In the genomic region with DNA sequence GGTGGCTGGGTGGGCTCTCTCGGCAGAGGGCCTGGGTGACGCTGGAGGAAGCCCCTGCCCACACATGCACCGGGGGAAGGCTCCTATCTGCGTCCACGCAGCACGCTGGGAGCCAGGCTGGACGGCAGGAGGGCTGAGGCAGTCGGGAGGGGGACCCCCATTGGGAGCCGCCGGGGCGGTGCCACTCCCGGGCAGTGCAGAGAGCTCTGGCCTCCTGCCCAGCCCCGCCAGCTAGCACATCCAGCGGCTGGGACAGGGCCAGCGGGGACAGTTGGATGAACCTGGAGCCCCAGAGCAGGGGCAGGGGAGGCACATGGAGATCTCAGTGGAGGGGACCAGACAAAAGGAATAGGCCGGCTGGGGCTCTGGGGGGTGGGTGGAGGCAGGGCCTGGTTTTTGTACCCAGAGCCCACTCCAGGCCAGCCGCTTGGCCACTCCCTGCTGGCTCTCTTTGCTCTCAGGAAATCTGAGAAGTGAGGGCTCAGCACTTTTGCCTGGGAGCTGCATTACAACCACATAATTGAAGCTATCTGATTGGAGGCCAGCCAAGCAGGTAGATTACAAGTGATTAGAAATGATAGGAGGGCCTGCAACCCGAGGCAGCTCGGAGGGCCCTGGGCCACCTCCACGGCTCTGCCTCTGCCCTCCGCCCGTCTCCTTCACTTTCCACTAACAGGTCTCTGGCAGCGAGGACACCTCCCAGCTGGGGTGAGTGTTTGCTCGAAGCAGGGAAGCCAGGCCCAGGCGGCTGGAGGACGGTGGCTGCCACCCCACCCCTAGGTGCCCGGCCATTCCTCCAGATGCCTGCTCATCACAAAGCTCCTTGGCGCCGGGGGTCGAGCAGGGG, we compare ENCODE assay signal across 12 cellular contexts. TPM values are rescaled to one million over a fixed set of nuclear protein-coding genes. Genes with fewer than 3 reads are reported as not detected.
DNase-seq lines count a peak whose midpoint lies in the region; ATAC-seq and TF ChIP-seq lines count a peak whose summit lies in the region.
"Had no signal": no experiment of that assay in that cellular context is flagged by ENCODE, and none has a peak within 500 bp of the region (broad histone marks: within the 10 kb centered on the region; RNA-seq: fewer than 3 reads in every experiment).

No MANE protein-coding gene starts in this region.

- ATAC-seq in GM18907 (IDR thresholded peaks at IDR 0.05; ENCODE audit: unreplicated experiment), result no peak
- ATAC-seq in HG03432 (IDR thresholded peaks at IDR 0.05; ENCODE audit: unreplicated experiment), result no peak
- no peak for ATAC-seq in activated T-cell treated with anti-CD3 and anti-CD28 coated beads, Interleukin-2, amount 50 U/mL, for 72 hours (replicated peaks in 1 of 2)
- ATAC-seq in naive thymus-derived CD8-positive, alpha-beta T cell, result no peak
- ATAC-seq: activated CD8-positive, alpha-beta T cell treated with anti-CD3 and anti-CD28 coated beads for 36 hours had no signal

- no peak overlapping the region for H3K27ac ChIP-seq in endodermal cell (ENCODE audit: low read depth, low read length)

- 80 to 82% methylated on average over 13 to 30 of the region's 30 CpGs for WGBS in endodermal cell (ENCODE audit: insufficient coverage in 1 of 2, insufficient read length in 1 of 2), 2 experiments

- H3K4me3 ChIP-seq in H7 (ENCODE audit: insufficient read depth, low read depth, low read length) (no peak overlapping the region), endodermal cell (ENCODE audit: low read length) (no peak overlapping the region)

- peaks cover 2% of the 10 kb centered on the region for H3K4me1 Mint-ChIP-seq in endodermal cell
- H3K4me1 Mint-ChIP-seq in activated T-cell treated with anti-CD3 and anti-CD28 coated beads, Interleukin-2, amount 50 U/mL, for 72 hours (ENCODE audit: low read depth), result no peaks in the 10 kb centered on the region
- no peaks in the 10 kb centered on the region for H3K4me1 Mint-ChIP-seq in naive thymus-derived CD8-positive, alpha-beta T cell

- H3K9me3 Mint-ChIP-seq in endodermal cell, result no peaks in the 10 kb centered on the region
- no peaks in the 10 kb centered on the region for H3K9me3 Mint-ChIP-seq in activated T-cell treated with anti-CD3 and anti-CD28 coated beads, Interleukin-2, amount 50 U/mL, for 72 hours
- H3K9me3 Mint-ChIP-seq in naive thymus-derived CD8-positive, alpha-beta T cell, result no peaks in the 10 kb centered on the region
- H3K9me3 Mint-ChIP-seq: activated CD8-positive, alpha-beta T cell treated with anti-CD3 and anti-CD28 coated beads for 36 hours; dendritic cell treated with granulocyte-macrophage colony-stimulating factor and Interleukin-4, amounts not matched to agents 40 ng/mL and 50 ng/mL, for 4 days had no signal

- no peaks in the 10 kb centered on the region for H3K36me3 Mint-ChIP-seq in endodermal cell (ENCODE audit: low read depth)
- H3K36me3 Mint-ChIP-seq in activated T-cell treated with anti-CD3 and anti-CD28 coated beads, Interleukin-2, amount 50 U/mL, for 72 hours (ENCODE audit: insufficient read depth in 2 of 2), result no peaks in the 10 kb centered on the region
- H3K36me3 Mint-ChIP-seq in naive thymus-derived CD8-positive, alpha-beta T cell, result no peaks in the 10 kb centered on the region

- POLR2A ChIA-PET in naive thymus-derived CD8-positive, alpha-beta T cell (lab: Charles Lee), result no interaction called here

- no peak overlapping the region for H3K9ac ChIP-seq in endodermal cell (ENCODE audit: extremely low read depth, low read length, poor library complexity, severe bottlenecking)

- no peak overlapping the region for H3K4me3 Mint-ChIP-seq in endodermal cell
- no peak overlapping the region for H3K4me3 Mint-ChIP-seq in activated T-cell treated with anti-CD3 and anti-CD28 coated beads, Interleukin-2, amount 50 U/mL, for 72 hours
- H3K4me3 Mint-ChIP-seq in naive thymus-derived CD8-positive, alpha-beta T cell, result no peak overlapping the region
- H3K4me3 Mint-ChIP-seq: activated CD8-positive, alpha-beta T cell treated with anti-CD3 and anti-CD28 coated beads for 36 hours; dendritic cell treated with granulocyte-macrophage colony-stimulating factor and Interleukin-4, amounts not matched to agents 40 ng/mL and 50 ng/mL, for 4 days had no signal

- peak overlapping the region; percentile 44 for H3K27ac Mint-ChIP-seq in endodermal cell
- no peak overlapping the region for H3K27ac Mint-ChIP-seq in activated T-cell treated with anti-CD3 and anti-CD28 coated beads, Interleukin-2, amount 50 U/mL, for 72 hours
- no peak overlapping the region for H3K27ac Mint-ChIP-seq in naive thymus-derived CD8-positive, alpha-beta T cell
- H3K27ac Mint-ChIP-seq: activated CD8-positive, alpha-beta T cell treated with anti-CD3 and anti-CD28 coated beads for 36 hours; dendritic cell treated with granulocyte-macrophage colony-stimulating factor and Interleukin-4, amounts not matched to agents 40 ng/mL and 50 ng/mL, for 4 days had no signal

- no peaks in the 10 kb centered on the region for H3K27me3 Mint-ChIP-seq in endodermal cell (ENCODE audit: insufficient read depth)
- H3K27me3 Mint-ChIP-seq in activated T-cell treated with anti-CD3 and anti-CD28 coated beads, Interleukin-2, amount 50 U/mL, for 72 hours (ENCODE audit: low read depth), result no peaks in the 10 kb centered on the region
- H3K27me3 Mint-ChIP-seq in naive thymus-derived CD8-positive, alpha-beta T cell, result peaks cover 0 to 6% (median 2%) of the 10 kb centered on the region in 5 donors
- H3K27me3 Mint-ChIP-seq: activated CD8-positive, alpha-beta T cell treated with anti-CD3 and anti-CD28 coated beads for 36 hours had no signal

- no peak for TF ChIP-seq CTCF in endodermal cell (conservative IDR thresholded peaks at IDR 0.05)

- no peaks in the 10 kb centered on the region for H3K9me3 ChIP-seq in endodermal cell (ENCODE audit: control insufficient read depth, low read length)

- H3K36me3 ChIP-seq in H7 (replicated peaks; ENCODE audit: control insufficient read depth, insufficient read depth, low read length), result no peaks in the 10 kb centered on the region
- H3K36me3 ChIP-seq in endodermal cell (ENCODE audit: control insufficient read depth, insufficient read depth, low read length), result no peaks in the 10 kb centered on the region

- no peaks in the 10 kb centered on the region for H3K27me3 ChIP-seq in H7 (ENCODE audit: control insufficient read depth, insufficient read depth, low read length)
- H3K27me3 ChIP-seq in endodermal cell (ENCODE audit: control insufficient read depth, insufficient read depth, low read length, poor library complexity, severe bottlenecking), result no peaks in the 10 kb centered on the region

- H3K4me1 ChIP-seq in endodermal cell (ENCODE audit: control insufficient read depth, insufficient read depth, low read length), result peaks cover 6% of the 10 kb centered on the region

- DNase-seq in H7, result peak; percentile 86
- DNase-seq in NCI-H2196 treated with DMSO at 0.1 percent for 48 hours (lab: John Stamatoyannopoulos, UW; ENCODE audit: unreplicated experiment), result peak; percentile 99
- DNase-seq in endodermal cell, result peak; percentile 74
- DNase-seq in renal cortical epithelial cell (ENCODE audit: low read depth), result peak; percentile 7
- DNase-seq in activated T-cell treated with anti-CD3 and anti-CD28 coated beads, Interleukin-2, amount 50 U/mL, for 72 hours, result no peak
- no peak for DNase-seq in naive thymus-derived CD8-positive, alpha-beta T cell
- DNase-seq: activated CD8-positive, alpha-beta T cell treated with anti-CD3 and anti-CD28 coated beads for 36 hours; Karpas-422; kidney glomerular epithelial cell had no signal

RNA-seq across cellular contexts. Expression of a gene that starts 40.1 kb away (rescaled TPM):
- 13.3 and 21.3 TPM in 2 replicates for total RNA-seq in H7 (2014; rRNA removed; shearing (Covaris generic))
- total RNA-seq in endodermal cell (10 to 100 TPM; 40.8 to 42.0 TPM), renal cortical epithelial cell (4.3 and 18.1 TPM in 2 replicates)
- polyA plus RNA-seq in endodermal cell (2013, experiment 1 of 2), result 33.7 TPM
- 27.0 TPM for polyA plus RNA-seq in endodermal cell (2013, experiment 2 of 2)
- total RNA-seq in activated T-cell treated with anti-CD3 and anti-CD28 coated beads, Interleukin-2, amount 50 U/mL, for 72 hours, result 10 to 100 TPM; 51.4 to 53.0 TPM
- 100 to 1,000 TPM; 162 to 165 TPM for total RNA-seq in naive thymus-derived CD8-positive, alpha-beta T cell
- 1 to 10 TPM; 1.6 to 6.2 (median 3.9) TPM for polyA plus RNA-seq in naive thymus-derived CD8-positive, alpha-beta T cell

Comparison
In these comparisons a context has a peak if more than half of its experiments do, and no peak if none do; other contexts are left out.
1. DNase-seq: peak in H7 (single experiment), NCI-H2196 treated with DMSO at 0.1 percent for 48 hours (single experiment), endodermal cell (single experiment) and renal cortical epithelial cell (single experiment); none in activated T-cell treated with anti-CD3 and anti-CD28 coated beads, Interleukin-2, amount 50 U/mL, for 72 hours (0 of 2) and naive thymus-derived CD8-positive, alpha-beta T cell (0 of 10).